In genomic region chr17:7859028-7859427, GRCh38 we compare ENCODE assay signal across 10 cellular contexts. TPM values are rescaled to one million over a fixed set of nuclear protein-coding genes. Genes with fewer than 3 reads are reported as not detected.
DNase-seq lines count a peak whose midpoint lies in the region; ATAC-seq, FAIRE-seq and TF ChIP-seq lines count a peak whose summit lies in the region.
"Had no signal": no experiment of that assay in that cellular context is flagged by ENCODE, and none has a peak within 500 bp of the region (broad histone marks: within the 10 kb centered on the region; RNA-seq: fewer than 3 reads in every experiment).

No MANE protein-coding gene starts in this region.

- H3K4me1 Mint-ChIP-seq in CD8-positive, alpha-beta T cell (ENCODE audit: low read depth): peaks cover 6% of the 10 kb centered on the region
- H3K4me1 Mint-ChIP-seq in T-cell: peaks cover 4 to 7% (median 5%) of the 10 kb centered on the region in 3 donors

- H3K27me3 ChIP-seq in CD8-positive, alpha-beta T cell (ENCODE audit: insufficient read depth, low read length): no peaks in the 10 kb centered on the region
- H3K27me3 ChIP-seq in pancreas: no peaks in the 10 kb centered on the region

- no peak for TF ChIP-seq POLR2A in NB4 (IDR thresholded peaks at IDR 0.05; ENCODE audit: extremely low read depth, insufficient read length)

- H3K27ac ChIP-seq in CD8-positive, alpha-beta T cell (ENCODE audit: low read depth, low read length): no peak overlapping the region
- H3K27ac ChIP-seq in pancreas: no peak overlapping the region

- CTCF ChIA-PET in CD8-positive, alpha-beta T cell (lab: Charles Lee): interaction anchor here (0.9 to 14.3 kb wide), 10 partner anchors 10 to 214 kb away, joined by 3 to 178 read pairs (median 4); partner anchors contain the start of gene KDM6B
- CTCF ChIA-PET in T-cell (lab: Charles Lee): no interaction called here

- H3K4me1 ChIP-seq in CD8-positive, alpha-beta T cell (ENCODE audit: insufficient read depth, low read length): peaks cover 26% of the 10 kb centered on the region
- H3K4me1 ChIP-seq in pancreas: peaks cover 0 to 17% (median 9%) of the 10 kb centered on the region in 3 donors

- FAIRE-seq in pancreas (lab: Jason Lieb, UNC): no peak

- peaks cover 6% of the 10 kb centered on the region for H3K36me3 Mint-ChIP-seq in CD8-positive, alpha-beta T cell
- peaks cover 4% of the 10 kb centered on the region for H3K36me3 Mint-ChIP-seq in T-cell

- H3K4me3 ChIP-seq in CD8-positive, alpha-beta T cell (ENCODE audit: low read depth, low read length): no peak overlapping the region
- H3K4me3 ChIP-seq in NB4 (ENCODE audit: low read depth, low read length) (peak overlapping the region; percentile 87), fibroblast of mammary gland (ENCODE audit: control insufficient read depth, low read depth, low read length) (peak overlapping the region; percentile 88), pancreas (peak overlapping the region in 3 of 4 donors; percentile 41 to 65 (median 53))

- POLR2A ChIA-PET in CD8-positive, alpha-beta T cell (lab: Charles Lee): interaction anchor here (0.6 to 1.1 kb wide), 2 partner anchors 39 to 57 kb away, joined by 3 read pairs; partner anchors contain the start of gene RNF227
- POLR2A ChIA-PET in T-cell (lab: Charles Lee): no interaction called here

- intact Hi-C loops in CD8-positive, alpha-beta T cell (cut with DNase I, micrococcal nuclease): loop anchor here in 1 of 2 experiments (5.0 kb wide), 1 partner anchor 377 kb away; the partner anchor contains the start of genes POLR2A and SLC35G6
- intact Hi-C loops in pancreas (cut with DNase I): loop anchor here in 1 of 3 donors (10.0 kb wide), 1 partner anchor 114 kb away; no protein-coding TSS in a partner anchor

- no peak for ATAC-seq in CD8-positive, alpha-beta T cell
- ATAC-seq in pancreas (no peak), T-cell (replicated peaks in 1 of 4) (no peak), GM18867 (IDR thresholded peaks at IDR 0.05; ENCODE audit: unreplicated experiment) (no peak)
- ATAC-seq in activated CD4-positive, CD25-positive, alpha-beta regulatory T cell treated with anti-CD3 and anti-CD28 coated beads, Interleukin-2, amount 50 U/mL, for 24 hours: no peak

- DNase-seq in CD8-positive, alpha-beta T cell: no peak
- DNase-seq in NB4 (ENCODE audit: low read depth) (no peak), fibroblast of mammary gland (ENCODE audit: low read depth) (no peak), pancreas (peak in 1 of 6 donors; percentile 19), NCI-H1092 treated with DMSO at 0.1 percent for 48 hours (lab: John Stamatoyannopoulos, UW) (no peak), T-cell (no peak)
- DNase-seq: effector CD8-positive, alpha-beta T cell; NCI-H187 treated with DMSO at 0.1 percent for 48 hours had no signal

- no peak for TF ChIP-seq CTCF in CD8-positive, alpha-beta T cell (IDR thresholded peaks at IDR 0.05)
- TF ChIP-seq CTCF in NB4 (IDR thresholded peaks at IDR 0.05; ENCODE audit: low read depth, low read length): no peak
- no peak for TF ChIP-seq CTCF in fibroblast of mammary gland (conservative IDR thresholded peaks at IDR 0.05; ENCODE audit: control insufficient read depth, insufficient read depth, low read depth, low read length)
- TF ChIP-seq CTCF in pancreas (IDR thresholded peaks at IDR 0.05): no peak

- H3K9me3 ChIP-seq in CD8-positive, alpha-beta T cell (ENCODE audit: low read length): no peaks in the 10 kb centered on the region
- H3K9me3 ChIP-seq in pancreas: no peaks in the 10 kb centered on the region

- H3K9me3 Mint-ChIP-seq in CD8-positive, alpha-beta T cell: no peaks in the 10 kb centered on the region
- H3K9me3 Mint-ChIP-seq in T-cell: no peaks in the 10 kb centered on the region

- H3K27me3 Mint-ChIP-seq in CD8-positive, alpha-beta T cell (ENCODE audit: low read depth): no peaks in the 10 kb centered on the region
- no peaks in the 10 kb centered on the region for H3K27me3 Mint-ChIP-seq in T-cell

- H3K27ac Mint-ChIP-seq in CD8-positive, alpha-beta T cell: peak overlapping the region; percentile 71
- H3K27ac Mint-ChIP-seq in T-cell: peak overlapping the region in 1 of 2 donors; percentile 58

- WGBS in pancreas, 2 donors: 49 to 50% methylated on average over 8 of the region's 8 CpGs

- no peaks in the 10 kb centered on the region for H3K36me3 ChIP-seq in CD8-positive, alpha-beta T cell (ENCODE audit: insufficient read depth, low read length)
- H3K36me3 ChIP-seq in pancreas: no peaks in the 10 kb centered on the region

- no peak overlapping the region for H3K4me3 Mint-ChIP-seq in CD8-positive, alpha-beta T cell
- no peak overlapping the region for H3K4me3 Mint-ChIP-seq in T-cell

RNA-seq across cellular contexts. Expression of gene CYB5D1, which starts 1.2 kb away (rescaled TPM):
- total RNA-seq in CD8-positive, alpha-beta T cell: 10 to 100 TPM; 10.4 to 12.4 TPM
- 10 to 100 TPM in 1 of 6 donors, 1 to 10 TPM in 5; 5.0 to 10.5 (median 8.4) TPM for total RNA-seq in pancreas
- polyA plus RNA-seq in pancreas: 1 to 10 TPM; 4.9 to 8.5 TPM
- total RNA-seq in T-cell: 10 to 100 TPM in 2 of 5 donors, 1 to 10 TPM in 3; 5.5 to 12.4 (median 8.4) TPM

RNA-seq across cellular contexts. Expression of gene NAA38, which starts 1.7 kb away (rescaled TPM):
- total RNA-seq in CD8-positive, alpha-beta T cell: 10 to 100 TPM; 14.3 to 16.5 TPM
- total RNA-seq in pancreas (10 to 100 TPM; 20.1 to 29.6 (median 26.6) TPM), T-cell (10 to 100 TPM; 15.8 to 40.6 (median 33.6) TPM)
- 10 to 100 TPM; 75.7 to 87.2 TPM for polyA plus RNA-seq in pancreas

RNA-seq across cellular contexts. Expression of gene TMEM88, which starts 4.2 kb away (rescaled TPM):
- total RNA-seq in CD8-positive, alpha-beta T cell: 10 to 100 TPM; 33.3 to 33.7 TPM
- 1 to 10 TPM; 2.1 to 4.2 (median 2.4) TPM for total RNA-seq in pancreas
- 10 to 100 TPM; 21.6 to 28.5 TPM for polyA plus RNA-seq in pancreas
- total RNA-seq in T-cell: 10 to 100 TPM in 2 of 5 donors, 1 to 10 TPM in 3; 5.8 to 27.1 (median 8.4) TPM

RNA-seq across cellular contexts. Expression of gene KDM6B, which starts 25.0 kb away (rescaled TPM):
- total RNA-seq in CD8-positive, alpha-beta T cell: 100 to 1,000 TPM; 332 to 349 TPM
- total RNA-seq in pancreas: 10 to 100 TPM; 14.9 to 23.7 (median 17.3) TPM
- polyA plus RNA-seq in pancreas: 10 to 100 TPM in 1 of 2 donors, 1 to 10 TPM in 1; 8.9 to 15.3 TPM
- 100 to 1,000 TPM in 3 of 5 donors, 10 to 100 TPM in 2; 87.3 to 180 (median 108) TPM for total RNA-seq in T-cell

RNA-seq across cellular contexts. Expression of gene CHD3, which starts 29.6 kb away (rescaled TPM):
- 100 to 1,000 TPM; 243 to 245 TPM for total RNA-seq in CD8-positive, alpha-beta T cell
- 100 to 1,000 TPM in 1 of 6 donors, 10 to 100 TPM in 5; 35.9 to 101 (median 43.1) TPM for total RNA-seq in pancreas
- 100 to 1,000 TPM; 117 to 143 TPM for polyA plus RNA-seq in pancreas
- total RNA-seq in T-cell: 100 to 1,000 TPM; 250 to 331 (median 274) TPM
